In the genomic region with DNA sequence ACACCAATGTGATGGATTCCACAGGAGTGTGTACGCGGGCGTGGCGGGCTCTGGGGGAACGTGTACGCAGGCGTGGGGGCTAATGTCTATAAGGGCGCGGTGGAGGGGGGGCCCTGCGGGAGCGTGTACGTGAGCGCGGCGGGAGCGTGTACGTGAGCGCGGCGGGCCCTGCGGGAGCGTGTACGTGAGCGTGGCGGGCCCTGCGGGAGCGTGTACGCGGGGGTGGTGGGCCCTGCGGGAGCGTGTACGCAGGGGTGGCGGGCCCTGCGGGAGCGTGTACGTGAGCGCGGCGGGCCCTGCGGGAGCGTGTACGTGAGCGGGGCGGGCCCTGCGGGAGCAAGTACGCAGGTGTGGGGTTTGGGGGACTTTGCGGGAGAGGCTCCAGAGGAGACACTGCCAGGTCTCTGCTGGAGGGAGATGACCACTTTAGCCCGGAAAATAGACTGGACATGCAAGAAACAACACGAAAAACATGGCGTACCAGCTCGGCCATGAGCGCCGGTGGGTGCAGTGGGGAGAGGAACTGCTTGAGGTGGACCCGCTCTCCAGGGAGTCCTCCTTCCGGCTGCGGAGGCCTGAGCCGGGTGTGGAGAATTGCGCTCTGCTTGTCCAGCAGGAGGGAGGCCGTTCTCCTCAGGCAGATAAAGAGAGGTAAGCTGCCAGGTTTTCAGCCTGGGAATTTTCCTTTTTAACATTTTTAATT, we compare ENCODE assay signal across 30 cellular contexts. TPM values are rescaled to one million over a fixed set of nuclear protein-coding genes. Genes with fewer than 3 reads are reported as not detected.
"Had no signal": no experiment of that assay in that cellular context is flagged by ENCODE, and none has a peak within 500 bp of the region (broad histone marks: within the 10 kb centered on the region; RNA-seq: fewer than 3 reads in every experiment).

No MANE protein-coding gene starts in this region.

- H3K27ac Mint-ChIP-seq: activated CD4-positive, alpha-beta memory T cell treated with anti-CD3 and anti-CD28 coated beads for 36 hours; activated CD4-positive, alpha-beta T cell treated with anti-CD3 and anti-CD28 coated beads, Interleukin-2, amount 10 ng/mL, durations not matched to agents 7 days and 5 days; activated naive CD4-positive, alpha-beta T cell treated with anti-CD3 and anti-CD28 coated beads, Interleukin-2, amount 50 U/mL, for 24 hours; IgD-negative memory B cell had no signal

- H3K4me3 ChIP-seq: SJCRH30 had no signal

- H3K9me3 ChIP-seq: SJCRH30, SK-N-SH had no signal

- H3K36me3 Mint-ChIP-seq: activated CD4-positive, alpha-beta memory T cell treated with anti-CD3 and anti-CD28 coated beads for 36 hours; activated naive CD4-positive, alpha-beta T cell treated with anti-CD3 and anti-CD28 coated beads, Interleukin-2, amount 50 U/mL, for 24 hours; IgD-negative memory B cell had no signal

- H3K4me1 ChIP-seq: SJCRH30 had no signal

- H3K9me3 Mint-ChIP-seq: activated CD4-positive, alpha-beta memory T cell treated with anti-CD3 and anti-CD28 coated beads for 36 hours; activated CD4-positive, alpha-beta T cell treated with anti-CD3 and anti-CD28 coated beads, Interleukin-2, amount 10 ng/mL, durations not matched to agents 7 days and 5 days; activated naive CD4-positive, alpha-beta T cell treated with anti-CD3 and anti-CD28 coated beads, Interleukin-2, amount 50 U/mL, for 24 hours had no signal

- H3K4me1 Mint-ChIP-seq: activated CD4-positive, alpha-beta T cell treated with anti-CD3 and anti-CD28 coated beads, Interleukin-2, amount 10 ng/mL, durations not matched to agents 7 days and 5 days; activated naive CD4-positive, alpha-beta T cell treated with anti-CD3 and anti-CD28 coated beads, Interleukin-2, amount 50 U/mL, for 24 hours; IgD-negative memory B cell had no signal

- DNase-seq: activated CD4-positive, alpha-beta memory T cell treated with anti-CD3 and anti-CD28 coated beads for 36 hours; activated CD4-positive, alpha-beta T cell treated with anti-CD3 and anti-CD28 coated beads, Interleukin-2, amount 10 ng/mL, durations not matched to agents 7 days and 5 days; activated CD4-positive, CD25-positive, alpha-beta regulatory T cell; activated CD8-positive, alpha-beta memory T cell treated with anti-CD3 and anti-CD28 coated beads, Interleukin-2, amount 50 U/mL, for 4 hours; activated naive CD4-positive, alpha-beta T cell; aorta; NCI-H1092; NCI-H1417 treated with DMSO at 0.1 percent for 48 hours; NCI-H1694; NCI-H2029; NCI-H2107; NCI-H2171 treated with DMSO at 0.1 percent for 48 hours; NCI-H345; NCI-H510A; NCI-H526 treated with DMSO at 0.1 percent for 48 hours; NCI-H82; Right ventricle myocardium superior; RPMI8226; SJCRH30; SK-N-SH; T-helper 1 cell had no signal

- H3K4me3 Mint-ChIP-seq: activated CD4-positive, alpha-beta memory T cell treated with anti-CD3 and anti-CD28 coated beads for 36 hours; activated CD4-positive, alpha-beta T cell treated with anti-CD3 and anti-CD28 coated beads, Interleukin-2, amount 10 ng/mL, durations not matched to agents 7 days and 5 days; activated naive CD4-positive, alpha-beta T cell treated with anti-CD3 and anti-CD28 coated beads, Interleukin-2, amount 50 U/mL, for 24 hours had no signal

- H3K4me2 ChIP-seq: KMS-11, SK-N-SH had no signal

- H3K9ac ChIP-seq: KMS-11, SK-N-SH had no signal

- H3K27me3 Mint-ChIP-seq: activated CD4-positive, alpha-beta memory T cell treated with anti-CD3 and anti-CD28 coated beads for 36 hours; activated CD4-positive, alpha-beta T cell treated with anti-CD3 and anti-CD28 coated beads, Interleukin-2, amount 10 ng/mL, durations not matched to agents 7 days and 5 days; activated naive CD4-positive, alpha-beta T cell treated with anti-CD3 and anti-CD28 coated beads, Interleukin-2, amount 50 U/mL, for 24 hours; IgD-negative memory B cell had no signal

- H3K36me3 ChIP-seq: SJCRH30 had no signal

- ATAC-seq: Panc1 had no signal

- H3K27ac ChIP-seq: KMS-11, SJCRH30, VCaP had no signal

RNA-seq across cellular contexts. Expression of gene SMOC2, which starts 27.8 kb away (rescaled TPM):
- total RNA-seq: activated CD4-positive, alpha-beta memory T cell treated with anti-CD3 and anti-CD28 coated beads for 36 hours; activated CD4-positive, alpha-beta T cell treated with anti-CD3 and anti-CD28 coated beads, Interleukin-2, amount 10 ng/mL, durations not matched to agents 7 days and 5 days; activated CD8-positive, alpha-beta memory T cell treated with anti-CD3 and anti-CD28 coated beads for 36 hours; MCF 10A; OCI-LY7; SJCRH30; T-helper 2 cell treated with Interferon-gamma antibody and Interleukin-4, amounts not matched to agents 100 ng/mL and 5 ng/mL, for 36 hours had no signal
- polyA plus RNA-seq: IgD-negative memory B cell, SK-N-SH had no signal
